In the genomic region with DNA sequence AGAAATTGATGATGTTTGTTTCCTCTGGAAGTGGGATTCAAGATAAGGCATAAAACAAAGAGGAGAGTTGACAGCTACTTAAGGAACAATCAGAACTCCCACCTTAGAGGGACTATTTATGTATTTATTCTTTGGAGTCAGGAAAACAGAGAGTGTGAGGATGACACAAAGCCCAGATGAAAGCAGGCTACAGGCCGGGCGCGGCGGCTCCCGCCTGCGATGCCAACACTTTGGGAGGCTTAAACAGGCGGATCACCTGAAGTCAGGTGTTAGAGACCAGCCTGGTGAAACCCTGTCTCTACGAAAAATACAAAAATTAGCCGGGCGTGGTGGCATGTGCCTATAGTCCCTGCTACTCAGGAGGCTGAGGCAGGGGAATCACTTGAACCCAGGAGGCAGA, we compare ENCODE assay signal across 7 cellular contexts.
"Had no signal": no experiment of that assay in that cellular context is flagged by ENCODE, and none has a peak within 500 bp of the region (broad histone marks: within the 10 kb centered on the region; RNA-seq: fewer than 3 reads in every experiment).

No MANE protein-coding gene starts in this region.

- H3K27ac ChIP-seq: HL-60 had no signal

- H3K36me3 Mint-ChIP-seq: IgD-negative memory B cell had no signal

- ATAC-seq: HepG2, K562 had no signal

- H3K4me1 Mint-ChIP-seq: IgD-negative memory B cell had no signal

- DNase-seq: IMR-90, KBM-7, KG1 had no signal

- H3K27ac Mint-ChIP-seq: IgD-negative memory B cell had no signal

- H3K4me3 ChIP-seq: K562 had no signal

- H3K4me3 Mint-ChIP-seq: IgD-negative memory B cell had no signal
